ENCODE assay signal across 11 cellular contexts in the genomic region with DNA sequence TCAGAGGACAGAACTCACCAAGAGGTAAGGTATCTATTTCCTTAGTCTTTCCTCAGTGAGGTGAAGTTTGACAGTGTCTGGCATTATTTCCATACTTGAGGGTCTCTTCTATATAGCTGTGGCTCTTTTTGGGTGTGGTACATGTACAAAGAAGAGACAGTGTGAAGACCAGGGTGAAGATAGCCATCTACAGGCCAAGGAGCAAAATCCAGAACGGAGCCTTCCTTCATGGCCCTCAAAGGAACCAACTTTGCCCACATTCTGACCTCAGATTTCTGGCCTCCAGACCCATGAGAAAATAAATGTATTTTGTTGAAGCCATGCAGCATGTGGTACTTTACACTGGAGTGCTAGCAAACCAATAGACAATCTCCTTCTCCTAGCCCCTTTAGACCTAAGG.
"Had no signal": no experiment of that assay in that cellular context is flagged by ENCODE, and none has a peak within 500 bp of the region (broad histone marks: within the 10 kb centered on the region; RNA-seq: fewer than 3 reads in every experiment).

No MANE protein-coding gene starts in this region.

- DNase-seq: activated CD4-positive, alpha-beta memory T cell treated with anti-CD3 and anti-CD28 coated beads, Interleukin-2, amount 10 ng/mL, durations not matched to agents 7 days and 5 days; activated naive CD4-positive, alpha-beta T cell; activated T-cell treated with anti-CD3 and anti-CD28 coated beads, Interleukin-2, amount 50 U/mL, for 72 hours; adrenal gland; effector memory CD4-positive, alpha-beta T cell had no signal

- H3K4me3 ChIP-seq: adrenal gland, right atrium auricular region, skin epidermis, tibial nerve had no signal

- H3K4me3 Mint-ChIP-seq: activated CD4-positive, alpha-beta memory T cell treated with anti-CD3 and anti-CD28 coated beads, Interleukin-2, amount 10 ng/mL, durations not matched to agents 7 days and 5 days; activated T-cell treated with anti-CD3 and anti-CD28 coated beads, Interleukin-2, amount 50 U/mL, for 72 hours; central memory CD8-positive, alpha-beta T cell had no signal

- H3K36me3 ChIP-seq: adrenal gland, neutrophil, right atrium auricular region, tibial nerve had no signal

- H3K4me1 Mint-ChIP-seq: activated CD4-positive, alpha-beta memory T cell treated with anti-CD3 and anti-CD28 coated beads, Interleukin-2, amount 10 ng/mL, durations not matched to agents 7 days and 5 days; central memory CD8-positive, alpha-beta T cell had no signal

- H3K27me3 Mint-ChIP-seq: activated CD4-positive, alpha-beta memory T cell treated with anti-CD3 and anti-CD28 coated beads, Interleukin-2, amount 10 ng/mL, durations not matched to agents 7 days and 5 days; central memory CD8-positive, alpha-beta T cell had no signal

- H3K27me3 ChIP-seq: adrenal gland, neutrophil, right atrium auricular region, tibial nerve had no signal

- H3K4me1 ChIP-seq: adrenal gland, right atrium auricular region, tibial nerve had no signal

- H3K27ac ChIP-seq: adrenal gland, epithelial cell of prostate, neutrophil, right atrium auricular region, skin epidermis, tibial nerve had no signal

- H3K9me3 ChIP-seq: adrenal gland, neutrophil, right atrium auricular region, tibial nerve had no signal

- H3K9me3 Mint-ChIP-seq: central memory CD8-positive, alpha-beta T cell had no signal

- H3K27ac Mint-ChIP-seq: activated CD4-positive, alpha-beta memory T cell treated with anti-CD3 and anti-CD28 coated beads, Interleukin-2, amount 10 ng/mL, durations not matched to agents 7 days and 5 days had no signal
